8 cellular contexts compared by ENCODE assay signal in genomic region chr5:40797273-40798011, GRCh38. TPM values are rescaled to one million over a fixed set of nuclear protein-coding genes. Genes with fewer than 3 reads are reported as not detected.
DNase-seq lines count a peak whose midpoint lies in the region; ATAC-seq, FAIRE-seq and TF ChIP-seq lines count a peak whose summit lies in the region.

No MANE protein-coding gene starts in this region.

- TF ChIP-seq CTCF in pancreas (IDR thresholded peaks at IDR 0.05) (no peak), thyroid gland (IDR thresholded peaks at IDR 0.05) (no peak)

- H3K27me3 ChIP-seq in pancreas (no peaks in the 10 kb centered on the region), thyroid gland (no peaks in the 10 kb centered on the region)

- ATAC-seq in pancreas = peak; percentile 57 to 72 (median 66)

- peak overlapping the region; percentile 87 for H3K9ac ChIP-seq in SK-N-MC (ENCODE audit: insufficient read length)

- no peaks in the 10 kb centered on the region for H3K9me3 ChIP-seq in SK-N-MC (ENCODE audit: low read depth, low read length)
- no peaks in the 10 kb centered on the region for H3K9me3 ChIP-seq in pancreas
- H3K9me3 ChIP-seq in thyroid gland = no peaks in the 10 kb centered on the region

- no peak for TF ChIP-seq POLR2A in thyroid gland (IDR thresholded peaks at IDR 0.05)

- WGBS in pancreas, 2 donors = 1% methylated on average over 54 to 56 of the region's 56 CpGs
- 1% methylated on average over 17 to 27 of the region's 56 CpGs for WGBS in thyroid gland, 2 donors

- DNase-seq in ELF-1 (ENCODE audit: low read depth, low spot score) (peak; percentile 87), HCEC 1CT (peak; percentile 76), M059J (ENCODE audit: low read depth) (peak; percentile 79), SK-N-MC (ENCODE audit: low read depth, low spot score) (peak; percentile 73), head of caudate nucleus (peak; percentile 35 to 83 (median 64)), pancreas (peak; percentile 42 to 89 (median 76)), thyroid gland (peak; percentile 65 to 69)
- DNase-seq in activated naive CD4-positive, alpha-beta T cell treated with anti-CD3 and anti-CD28 coated beads, Interleukin-2, amount 50 U/mL, for 16 hours = peak; percentile 70

- H3K4me3 ChIP-seq in SK-N-MC = peak overlapping the region; percentile 87
- H3K4me3 ChIP-seq in pancreas = peak overlapping the region; percentile 49 to 93 (median 89)
- H3K4me3 ChIP-seq in thyroid gland (replicated peaks in 1 of 3) = peak overlapping the region; percentile 86 to 93 (median 89)

- no peak for FAIRE-seq in pancreas (lab: Jason Lieb, UNC)

- H3K4me1 ChIP-seq in pancreas (peaks cover 6 to 11% (median 6%) of the 10 kb centered on the region in 3 donors), thyroid gland (peaks cover 4 to 23% of the 10 kb centered on the region in 2 donors)

- H3K27ac ChIP-seq in SK-N-MC (peak overlapping the region; percentile 93), pancreas (peak overlapping the region; percentile 76 to 91 (median 84)), thyroid gland (peak overlapping the region; percentile 88 to 94 (median 92))

- intact Hi-C loops in head of caudate nucleus (cut with DNase I) (loop anchor here (1.0 kb wide), 1 partner anchor 38 kb away; the partner anchor contains the start of gene RPL37), pancreas (cut with DNase I) (no loop called here), thyroid gland (cut with DNase I) (no loop called here)

- peaks cover 20% of the 10 kb centered on the region for H3K36me3 ChIP-seq in SK-N-MC (ENCODE audit: insufficient read depth, low read length)
- no peaks in the 10 kb centered on the region for H3K36me3 ChIP-seq in pancreas
- no peaks in the 10 kb centered on the region for H3K36me3 ChIP-seq in thyroid gland

RNA-seq across cellular contexts. Expression of gene PRKAA1, which starts 0.7 kb away (rescaled TPM):
- total RNA-seq in M059J (2014; rRNA removed; shearing (Covaris generic)) = 59.4 and 79.2 TPM in 2 replicates
- total RNA-seq in pancreas (10 to 100 TPM; 23.7 to 42.9 (median 31.6) TPM), thyroid gland (100 to 1,000 TPM in 3 of 4 donors, 10 to 100 TPM in 1; 83.1 to 134 (median 116) TPM)
- polyA plus RNA-seq in pancreas = 10 to 100 TPM; 17.5 to 30.9 TPM

RNA-seq across cellular contexts. Expression of gene RPL37, which starts 37.6 kb away (rescaled TPM):
- 116 and 230 TPM in 2 replicates for total RNA-seq in M059J (2014; rRNA removed; shearing (Covaris generic))
- 100 to 1,000 TPM; 544 to 898 (median 729) TPM for total RNA-seq in pancreas
- polyA plus RNA-seq in pancreas = 1,000 to 10,000 TPM; 1,071 to 1,157 TPM
- total RNA-seq in thyroid gland = 100 to 1,000 TPM in 2 of 4 donors, 10 to 100 TPM in 2; 54.4 to 499 (median 123) TPM

RNA-seq across cellular contexts. Expression of gene TTC33, which starts 41.7 kb away (rescaled TPM):
- total RNA-seq in M059J (2014; rRNA removed; shearing (Covaris generic)) = 13.6 and 16.7 TPM in 2 replicates
- total RNA-seq in pancreas (1 to 10 TPM; 4.3 to 8.7 (median 6.0) TPM), thyroid gland (10 to 100 TPM; 18.7 to 35.2 (median 24.9) TPM)
- polyA plus RNA-seq in pancreas = 1 to 10 TPM; 3.0 to 5.9 TPM

RNA-seq across cellular contexts. Expression of gene CARD6, which starts 43.7 kb away (rescaled TPM):
- total RNA-seq in M059J (2014; rRNA removed; shearing (Covaris generic)) = 5.7 and 8.0 TPM in 2 replicates
- total RNA-seq in pancreas (1 to 10 TPM; 1.7 to 8.0 (median 3.1) TPM), thyroid gland (10 to 100 TPM; 15.9 to 32.1 (median 21.0) TPM)
- polyA plus RNA-seq in pancreas = 1 to 10 TPM; 1.9 to 2.5 TPM

Comparison
In these comparisons a context has a peak if more than half of its experiments do, and no peak if none do; other contexts are left out.
1. Peak in every context shown above with its lines: DNase-seq, ATAC-seq, H3K4me3 ChIP-seq and H3K27ac ChIP-seq.